Comparison of ENCODE assay signal across 7 cellular contexts in genomic region chr3:176430244-176430893, GRCh38.
DNase-seq lines count a peak whose midpoint lies in the region; ATAC-seq, FAIRE-seq and TF ChIP-seq lines count a peak whose summit lies in the region.

No MANE protein-coding gene starts in this region.

- H3K4me1 Mint-ChIP-seq in naive thymus-derived CD4-positive, alpha-beta T cell, result no peaks in the 10 kb centered on the region

- peak; percentile 57 for ATAC-seq in PC-3
- ATAC-seq in GM21515 (IDR thresholded peaks at IDR 0.05; ENCODE audit: unreplicated experiment), result no peak
- no peak for ATAC-seq in naive thymus-derived CD4-positive, alpha-beta T cell

- H3K36me3 ChIP-seq in PC-3 (ENCODE audit: low read depth, low read length) (no peaks in the 10 kb centered on the region), esophagus muscularis mucosa (no peaks in the 10 kb centered on the region), prostate gland (no peaks in the 10 kb centered on the region)
- H3K36me3 ChIP-seq in naive thymus-derived CD4-positive, alpha-beta T cell (ENCODE audit: control insufficient read depth in 2 of 3, insufficient read depth in 3 of 3, low read length in 3 of 3), result no peaks in the 10 kb centered on the region

- CTCF ChIA-PET in PC-3 (lab: Charles Lee), result interaction anchor here (0.5 to 1.0 kb wide), 4 partner anchors 48 to 934 kb away, joined by 3 to 4 read pairs (median 4); no protein-coding TSS in a partner anchor
- CTCF ChIA-PET in naive thymus-derived CD4-positive, alpha-beta T cell (lab: Charles Lee), result no interaction called here

- no peaks in the 10 kb centered on the region for H3K9me3 ChIP-seq in PC-3 (ENCODE audit: low read length)
- no peaks in the 10 kb centered on the region for H3K9me3 ChIP-seq in esophagus muscularis mucosa
- H3K9me3 ChIP-seq in prostate gland, result no peaks in the 10 kb centered on the region
- no peaks in the 10 kb centered on the region for H3K9me3 ChIP-seq in naive thymus-derived CD4-positive, alpha-beta T cell (ENCODE audit: control insufficient read depth in 2 of 3, low read length in 3 of 3)

- H3K4me3 Mint-ChIP-seq in naive thymus-derived CD4-positive, alpha-beta T cell, result no peak overlapping the region

- H3K79me2 ChIP-seq in PC-3 (ENCODE audit: low read length), result no peaks in the 10 kb centered on the region

- H3K9ac ChIP-seq in PC-3 (ENCODE audit: low read length), result no peak overlapping the region

- POLR2A ChIA-PET in PC-3 (lab: Charles Lee; ENCODE audit: unreplicated experiment), result no interaction called here
- POLR2A ChIA-PET in naive thymus-derived CD4-positive, alpha-beta T cell (lab: Charles Lee), result no interaction called here

- 35% methylated on average over 2 of the region's 2 CpGs for WGBS in esophagus muscularis mucosa
- WGBS in prostate gland, result 42% methylated on average over 2 of the region's 2 CpGs

- TF ChIP-seq EP300 in esophagus muscularis mucosa (IDR thresholded peaks at IDR 0.05), result no peak

- no peaks in the 10 kb centered on the region for H4K20me1 ChIP-seq in PC-3 (ENCODE audit: low read length)

- no peak overlapping the region for H2AFZ ChIP-seq in PC-3 (ENCODE audit: low read length)

- DNase-seq in HTR-8/SVneo (ENCODE audit: insufficient read length, low spot score), result peak; percentile 21
- peak; percentile 72 for DNase-seq in PC-3
- no peak for DNase-seq in esophagus muscularis mucosa (ENCODE audit: extremely low spot score)
- DNase-seq in prostate gland (ENCODE audit: low spot score), result no peak
- no peak for DNase-seq in naive thymus-derived CD4-positive, alpha-beta T cell

- peak; percentile 41 for TF ChIP-seq CTCF in GM12873 (IDR thresholded peaks at IDR 0.05; ENCODE audit: insufficient read depth, low read depth, low read length, missing control alignments)
- peak; percentile 87 for TF ChIP-seq CTCF in PC-3 (conservative IDR thresholded peaks at IDR 0.05; ENCODE audit: low read depth, low read length)
- peak in 2 of 3 experiments; percentile 27 to 38 for TF ChIP-seq CTCF in esophagus muscularis mucosa (IDR thresholded peaks at IDR 0.05)
- peak in 3 of 4 experiments; percentile 54 to 74 (median 74) for TF ChIP-seq CTCF in prostate gland (IDR thresholded peaks at IDR 0.05)

- H3K27me3 Mint-ChIP-seq in naive thymus-derived CD4-positive, alpha-beta T cell, result peaks cover 0 to 4% (median 0%) of the 10 kb centered on the region in 5 donors

- H3K4me3 ChIP-seq in PC-3 (ENCODE audit: low read length), result no peak overlapping the region
- H3K4me3 ChIP-seq in esophagus muscularis mucosa, result no peak overlapping the region
- no peak overlapping the region for H3K4me3 ChIP-seq in prostate gland
- H3K4me3 ChIP-seq in naive thymus-derived CD4-positive, alpha-beta T cell (ENCODE audit: low read length), result no peak overlapping the region

- H3K27ac Mint-ChIP-seq in naive thymus-derived CD4-positive, alpha-beta T cell, result no peak overlapping the region

- H3K27ac ChIP-seq in PC-3 (ENCODE audit: low read length) (no peak overlapping the region), esophagus muscularis mucosa (replicated peaks in 1 of 4) (no peak overlapping the region), prostate gland (no peak overlapping the region)
- no peak overlapping the region for H3K27ac ChIP-seq in naive thymus-derived CD4-positive, alpha-beta T cell (ENCODE audit: low read depth, low read length)

- H3K4me2 ChIP-seq in PC-3 (ENCODE audit: low read length), result no peak overlapping the region

- H3K27me3 ChIP-seq in PC-3 (ENCODE audit: low read length), result no peaks in the 10 kb centered on the region
- H3K27me3 ChIP-seq in esophagus muscularis mucosa, result no peaks in the 10 kb centered on the region
- H3K27me3 ChIP-seq in prostate gland (replicated peaks; ENCODE audit: insufficient read depth), result no peaks in the 10 kb centered on the region
- no peaks in the 10 kb centered on the region for H3K27me3 ChIP-seq in naive thymus-derived CD4-positive, alpha-beta T cell (ENCODE audit: control insufficient read depth in 2 of 2, insufficient read depth in 2 of 2, low read length in 2 of 2)

- no peaks in the 10 kb centered on the region for H3K36me3 Mint-ChIP-seq in naive thymus-derived CD4-positive, alpha-beta T cell

- intact Hi-C loops in PC-3 (cut with micrococcal nuclease) (loop anchor here (1.0 to 10.0 kb wide), 6 partner anchors 232 to 1916 kb away; no protein-coding TSS in a partner anchor), esophagus muscularis mucosa (cut with DNase I) (no loop called here), prostate gland (cut with DNase I) (no loop called here)
- intact Hi-C loops in naive thymus-derived CD4-positive, alpha-beta T cell (cut with micrococcal nuclease), result no loop called here

- TF ChIP-seq POLR2A in esophagus muscularis mucosa (IDR thresholded peaks at IDR 0.05; ENCODE audit: low read depth), result no peak
- TF ChIP-seq POLR2A in prostate gland (IDR thresholded peaks at IDR 0.05), result no peak

- H3F3A ChIP-seq in PC-3 (ENCODE audit: low read length, unreplicated experiment), result no peaks in the 10 kb centered on the region

- H3K4me1 ChIP-seq in PC-3 (ENCODE audit: insufficient read depth, low read length), result no peaks in the 10 kb centered on the region
- no peaks in the 10 kb centered on the region for H3K4me1 ChIP-seq in esophagus muscularis mucosa
- no peaks in the 10 kb centered on the region for H3K4me1 ChIP-seq in prostate gland (replicated peaks)
- H3K4me1 ChIP-seq in naive thymus-derived CD4-positive, alpha-beta T cell (ENCODE audit: control insufficient read depth in 2 of 2, insufficient read depth in 2 of 2, low read length in 2 of 2), result no peaks in the 10 kb centered on the region

- no peaks in the 10 kb centered on the region for H3K9me2 ChIP-seq in PC-3 (replicated peaks; ENCODE audit: low read length)

- BruUV-seq in PC-3 (replicated peaks; lab: Mats Ljungman, UMichigan), result no TSS peak

- peaks cover 0 to 8% (median 0%) of the 10 kb centered on the region in 11 donors for H3K9me3 Mint-ChIP-seq in naive thymus-derived CD4-positive, alpha-beta T cell

- FAIRE-seq in HTR-8/SVneo (lab: Jason Lieb, UNC), result no peak

Comparison
In these comparisons a context has a peak if more than half of its experiments do, and no peak if none do; other contexts are left out.
1. CTCF ChIP-seq: peak in every context shown above with its lines; median percentile 87 in PC-3; 74 in prostate gland; 41 in GM12873; 32 in esophagus muscularis mucosa.
2. DNase-seq: peak in HTR-8/SVneo (single experiment) and PC-3 (single experiment); none in esophagus muscularis mucosa (single experiment), prostate gland (single experiment) and naive thymus-derived CD4-positive, alpha-beta T cell (0 of 9).